9 cellular contexts compared by ENCODE assay signal in genomic region chr2:149552226-149552625, GRCh38.
"Had no signal": no experiment of that assay in that cellular context is flagged by ENCODE, and none has a peak within 500 bp of the region (broad histone marks: within the 10 kb centered on the region; RNA-seq: fewer than 3 reads in every experiment).

No MANE protein-coding gene starts in this region.

- DNase-seq: GM23248, GOT3, H7, HFFc6, IMR-90, KG1 had no signal

- ATAC-seq: HCT116, HepG2, K562 had no signal
